Comparison of ENCODE assay signal across 38 cellular contexts in genomic region chr12:109286252-109286651, GRCh38. TPM values are rescaled to one million over a fixed set of nuclear protein-coding genes. Genes with fewer than 3 reads are reported as not detected.
"Had no signal": no experiment of that assay in that cellular context is flagged by ENCODE, and none has a peak within 500 bp of the region (broad histone marks: within the 10 kb centered on the region; RNA-seq: fewer than 3 reads in every experiment).

No MANE protein-coding gene starts in this region.

- FAIRE-seq: endometrium, endothelial cell of umbilical vein had no signal

- DNase-seq: activated CD4-positive, alpha-beta memory T cell treated with anti-CD3 and anti-CD28 coated beads for 36 hours; activated CD4-positive, alpha-beta T cell treated with anti-CD3 and anti-CD28 coated beads for 36 hours; activated CD4-positive, alpha-beta T cell treated with anti-CD3 and anti-CD28 coated beads, Interleukin-2, amount 10 ng/mL, durations not matched to agents 24 days and 14 days; activated CD4-positive, CD25-positive, alpha-beta regulatory T cell; activated CD4-positive, CD25-positive, alpha-beta regulatory T cell treated with anti-CD3 and anti-CD28 coated beads, Interleukin-2, amount 50 U/mL, for 72 hours; activated CD8-positive, alpha-beta memory T cell treated with anti-CD3 and anti-CD28 coated beads, Interleukin-2, amount 10 ng/mL, durations not matched to agents 7 days and 5 days; activated CD8-positive, alpha-beta memory T cell treated with anti-CD3 and anti-CD28 coated beads, Interleukin-2, amount 50 U/mL, for 4 hours; activated CD8-positive, alpha-beta T cell treated with anti-CD3 and anti-CD28 coated beads, Interleukin-2, amount 10 ng/mL, durations not matched to agents 7 days and 5 days; activated effector memory CD4-positive, alpha-beta T cell treated with anti-CD3 and anti-CD28 coated beads, Interleukin-2, amount 50 U/mL, for 16 hours; activated naive CD4-positive, alpha-beta T cell treated with anti-CD3 and anti-CD28 coated beads for 36 hours; activated naive CD8-positive, alpha-beta T cell treated with anti-CD3 and anti-CD28 coated beads for 36 hours; activated naive CD8-positive, alpha-beta T cell treated with anti-CD3 and anti-CD28 coated beads, Interleukin-2, amount 50 U/mL, for 24 hours; activated T-cell treated with anti-CD3 and anti-CD28 coated beads, Interleukin-2, amount 50 U/mL, for 1 hour; activated T-cell treated with anti-CD3 and anti-CD28 coated beads, Interleukin-2, amount 50 U/mL, for 48 hours; adrenal gland; amygdala; body of pancreas; central memory CD4-positive, alpha-beta T cell; cerebellar nuclear complex; colonic mucosa; effector CD8-positive, alpha-beta T cell; esophagus squamous epithelium; foreskin melanocyte; T-helper 2 cell had no signal

- H3K36me3 ChIP-seq: adrenal gland, cardiac muscle cell, colonic mucosa, esophagus squamous epithelium, gastroesophageal sphincter had no signal

- ATAC-seq: activated CD4-positive, alpha-beta T cell treated with anti-CD3 and anti-CD28 coated beads for 36 hours; activated CD8-positive, alpha-beta memory T cell treated with anti-CD3 and anti-CD28 coated beads, Interleukin-2, amount 10 ng/mL, durations not matched to agents 7 days and 5 days; activated CD8-positive, alpha-beta T cell treated with anti-CD3 and anti-CD28 coated beads, Interleukin-2, amount 10 ng/mL, durations not matched to agents 7 days and 5 days; activated naive CD8-positive, alpha-beta T cell treated with anti-CD3 and anti-CD28 coated beads, Interleukin-2, amount 50 U/mL, for 24 hours; body of pancreas; gastroesophageal sphincter had no signal

- H3K9me3 ChIP-seq: adrenal gland, body of pancreas, colonic mucosa, esophagus squamous epithelium, gastroesophageal sphincter had no signal

- H3K27ac ChIP-seq: adrenal gland, body of pancreas, cardiac muscle cell, colonic mucosa, epithelial cell of prostate, esophagus squamous epithelium, gastroesophageal sphincter had no signal

- H3K4me3 ChIP-seq: adrenal gland, body of pancreas, cardiac muscle cell, colonic mucosa, esophagus squamous epithelium, gastroesophageal sphincter had no signal

- H3K27me3 ChIP-seq: adrenal gland, body of pancreas, cardiac muscle cell, colonic mucosa, gastroesophageal sphincter had no signal

- H3K4me1 ChIP-seq: adrenal gland, body of pancreas, colonic mucosa had no signal

RNA-seq across cellular contexts. Expression of gene FOXN4, which starts 22.8 kb away (rescaled TPM):
- total RNA-seq: activated CD4-positive, alpha-beta memory T cell treated with anti-CD3 and anti-CD28 coated beads for 36 hours; activated CD4-positive, alpha-beta T cell treated with anti-CD3 and anti-CD28 coated beads for 36 hours; activated CD4-positive, alpha-beta T cell treated with anti-CD3 and anti-CD28 coated beads, Interleukin-2, amount 10 ng/mL, durations not matched to agents 24 days and 14 days; activated CD8-positive, alpha-beta memory T cell treated with anti-CD3 and anti-CD28 coated beads for 36 hours; activated CD8-positive, alpha-beta memory T cell treated with anti-CD3 and anti-CD28 coated beads, Interleukin-2, amount 10 ng/mL, durations not matched to agents 7 days and 5 days; activated CD8-positive, alpha-beta T cell treated with anti-CD3 and anti-CD28 coated beads, Interleukin-2, amount 10 ng/mL, durations not matched to agents 7 days and 5 days; activated naive CD4-positive, alpha-beta T cell treated with anti-CD3 and anti-CD28 coated beads for 36 hours; activated naive CD8-positive, alpha-beta T cell treated with anti-CD3 and anti-CD28 coated beads for 36 hours; activated T-helper 1 cell treated with anti-CD3 and anti-CD28 coated beads, Interleukin-12 subunit alpha, Interleukin-12 subunit beta, Interleukin-2, Interleukin-4 antibody, amounts not matched to agents 30 ng/mL and 10 ng/mL and 1 ng/mL, durations not matched to agents 14 hours and 24 hours and 36 hours; activated T-helper 2 cell treated with anti-CD3 and anti-CD28 coated beads, Interferon-gamma antibody, Interleukin-2, Interleukin-4, amounts not matched to agents 10 μg/mL and 5 μg/mL and 100 μg/mL, durations not matched to agents 14 hours and 24 hours and 36 hours; adrenal gland; aorta; body of pancreas; colonic mucosa; dermis microvascular lymphatic vessel endothelial cell; endothelial cell of umbilical vein; esophagus squamous epithelium; fibroblast of lung; fibroblast of villous mesenchyme; gastroesophageal sphincter; glomerular endothelial cell had no signal
- polyA plus RNA-seq: aorta, endothelial cell of umbilical vein, esophagus, fibroblast of lung had no signal
